2 cellular contexts compared by ENCODE assay signal in the genomic region with DNA sequence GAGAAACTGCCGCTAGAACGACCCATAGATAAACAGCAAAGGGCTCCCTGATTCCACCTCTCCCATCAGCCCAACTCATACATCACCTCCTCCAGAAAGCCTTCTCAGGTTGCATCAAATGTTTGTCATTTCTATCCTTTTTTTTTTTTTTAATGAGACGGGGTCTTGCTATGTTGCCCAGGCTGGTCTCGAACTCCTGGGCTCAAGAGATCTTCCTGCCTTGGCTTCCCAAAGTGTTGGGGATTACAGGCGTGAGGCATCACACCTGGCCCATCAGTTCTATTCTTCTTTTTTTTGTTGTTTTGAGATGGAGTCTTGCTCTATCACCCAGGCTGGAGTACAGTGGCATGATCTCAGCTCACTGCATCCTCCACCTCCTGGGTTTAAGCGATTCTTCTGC.
TF ChIP-seq lines count a peak whose summit lies in the region.

No MANE protein-coding gene starts in this region.

TF ChIP-seq in IMR-90, 13 proteins besides CTCF, POLR2A, EP300 and RAD21:
- TF ChIP-seq CEBPB (IDR thresholded peaks at IDR 0.05; ENCODE audit: low read depth, low read length) (no peak), RCOR1 (IDR thresholded peaks at IDR 0.05; ENCODE audit: insufficient replicate concordance, low read length) (no peak), SMC3 (IDR thresholded peaks at IDR 0.05; ENCODE audit: low read depth, low read length) (no peak), MAZ (IDR thresholded peaks at IDR 0.05; ENCODE audit: borderline replicate concordance, low read depth, low read length) (no peak), CHD1 (IDR thresholded peaks at IDR 0.05; ENCODE audit: low read depth, low read length) (no peak), BHLHE40 (IDR thresholded peaks at IDR 0.05; ENCODE audit: low read depth, low read length) (no peak), RFX5 (IDR thresholded peaks at IDR 0.05; ENCODE audit: low read depth, low read length) (no peak), MXI1 (IDR thresholded peaks at IDR 0.05; ENCODE audit: borderline replicate concordance, low read depth, low read length) (no peak), NFE2L2 (IDR thresholded peaks at IDR 0.05; ENCODE audit: low read depth, low read length) (no peak), MAFK (IDR thresholded peaks at IDR 0.05; ENCODE audit: low read depth, low read length) (no peak), FOS (IDR thresholded peaks at IDR 0.05; ENCODE audit: low read depth, low read length) (no peak)
- TF ChIP-seq, protein P1, sequence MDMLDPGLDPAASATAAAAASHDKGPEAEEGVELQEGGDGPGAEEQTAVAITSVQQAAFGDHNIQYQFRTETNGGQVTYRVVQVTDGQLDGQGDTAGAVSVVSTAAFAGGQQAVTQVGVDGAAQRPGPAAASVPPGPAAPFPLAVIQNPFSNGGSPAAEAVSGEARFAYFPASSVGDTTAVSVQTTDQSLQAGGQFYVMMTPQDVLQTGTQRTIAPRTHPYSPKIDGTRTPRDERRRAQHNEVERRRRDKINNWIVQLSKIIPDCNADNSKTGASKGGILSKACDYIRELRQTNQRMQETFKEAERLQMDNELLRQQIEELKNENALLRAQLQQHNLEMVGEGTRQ (IDR thresholded peaks at IDR 0.05; ENCODE audit: low read depth, low read length): no peak
- TF ChIP-seq, protein P2, sequence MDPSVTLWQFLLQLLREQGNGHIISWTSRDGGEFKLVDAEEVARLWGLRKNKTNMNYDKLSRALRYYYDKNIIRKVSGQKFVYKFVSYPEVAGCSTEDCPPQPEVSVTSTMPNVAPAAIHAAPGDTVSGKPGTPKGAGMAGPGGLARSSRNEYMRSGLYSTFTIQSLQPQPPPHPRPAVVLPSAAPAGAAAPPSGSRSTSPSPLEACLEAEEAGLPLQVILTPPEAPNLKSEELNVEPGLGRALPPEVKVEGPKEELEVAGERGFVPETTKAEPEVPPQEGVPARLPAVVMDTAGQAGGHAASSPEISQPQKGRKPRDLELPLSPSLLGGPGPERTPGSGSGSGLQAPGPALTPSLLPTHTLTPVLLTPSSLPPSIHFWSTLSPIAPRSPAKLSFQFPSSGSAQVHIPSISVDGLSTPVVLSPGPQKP (IDR thresholded peaks at IDR 0.05; ENCODE audit: borderline replicate concordance, low read depth, low read length): no peak

TF ChIP-seq in H1, 55 proteins besides CTCF, POLR2A, EP300 and RAD21:
- TF ChIP-seq, protein P3, sequence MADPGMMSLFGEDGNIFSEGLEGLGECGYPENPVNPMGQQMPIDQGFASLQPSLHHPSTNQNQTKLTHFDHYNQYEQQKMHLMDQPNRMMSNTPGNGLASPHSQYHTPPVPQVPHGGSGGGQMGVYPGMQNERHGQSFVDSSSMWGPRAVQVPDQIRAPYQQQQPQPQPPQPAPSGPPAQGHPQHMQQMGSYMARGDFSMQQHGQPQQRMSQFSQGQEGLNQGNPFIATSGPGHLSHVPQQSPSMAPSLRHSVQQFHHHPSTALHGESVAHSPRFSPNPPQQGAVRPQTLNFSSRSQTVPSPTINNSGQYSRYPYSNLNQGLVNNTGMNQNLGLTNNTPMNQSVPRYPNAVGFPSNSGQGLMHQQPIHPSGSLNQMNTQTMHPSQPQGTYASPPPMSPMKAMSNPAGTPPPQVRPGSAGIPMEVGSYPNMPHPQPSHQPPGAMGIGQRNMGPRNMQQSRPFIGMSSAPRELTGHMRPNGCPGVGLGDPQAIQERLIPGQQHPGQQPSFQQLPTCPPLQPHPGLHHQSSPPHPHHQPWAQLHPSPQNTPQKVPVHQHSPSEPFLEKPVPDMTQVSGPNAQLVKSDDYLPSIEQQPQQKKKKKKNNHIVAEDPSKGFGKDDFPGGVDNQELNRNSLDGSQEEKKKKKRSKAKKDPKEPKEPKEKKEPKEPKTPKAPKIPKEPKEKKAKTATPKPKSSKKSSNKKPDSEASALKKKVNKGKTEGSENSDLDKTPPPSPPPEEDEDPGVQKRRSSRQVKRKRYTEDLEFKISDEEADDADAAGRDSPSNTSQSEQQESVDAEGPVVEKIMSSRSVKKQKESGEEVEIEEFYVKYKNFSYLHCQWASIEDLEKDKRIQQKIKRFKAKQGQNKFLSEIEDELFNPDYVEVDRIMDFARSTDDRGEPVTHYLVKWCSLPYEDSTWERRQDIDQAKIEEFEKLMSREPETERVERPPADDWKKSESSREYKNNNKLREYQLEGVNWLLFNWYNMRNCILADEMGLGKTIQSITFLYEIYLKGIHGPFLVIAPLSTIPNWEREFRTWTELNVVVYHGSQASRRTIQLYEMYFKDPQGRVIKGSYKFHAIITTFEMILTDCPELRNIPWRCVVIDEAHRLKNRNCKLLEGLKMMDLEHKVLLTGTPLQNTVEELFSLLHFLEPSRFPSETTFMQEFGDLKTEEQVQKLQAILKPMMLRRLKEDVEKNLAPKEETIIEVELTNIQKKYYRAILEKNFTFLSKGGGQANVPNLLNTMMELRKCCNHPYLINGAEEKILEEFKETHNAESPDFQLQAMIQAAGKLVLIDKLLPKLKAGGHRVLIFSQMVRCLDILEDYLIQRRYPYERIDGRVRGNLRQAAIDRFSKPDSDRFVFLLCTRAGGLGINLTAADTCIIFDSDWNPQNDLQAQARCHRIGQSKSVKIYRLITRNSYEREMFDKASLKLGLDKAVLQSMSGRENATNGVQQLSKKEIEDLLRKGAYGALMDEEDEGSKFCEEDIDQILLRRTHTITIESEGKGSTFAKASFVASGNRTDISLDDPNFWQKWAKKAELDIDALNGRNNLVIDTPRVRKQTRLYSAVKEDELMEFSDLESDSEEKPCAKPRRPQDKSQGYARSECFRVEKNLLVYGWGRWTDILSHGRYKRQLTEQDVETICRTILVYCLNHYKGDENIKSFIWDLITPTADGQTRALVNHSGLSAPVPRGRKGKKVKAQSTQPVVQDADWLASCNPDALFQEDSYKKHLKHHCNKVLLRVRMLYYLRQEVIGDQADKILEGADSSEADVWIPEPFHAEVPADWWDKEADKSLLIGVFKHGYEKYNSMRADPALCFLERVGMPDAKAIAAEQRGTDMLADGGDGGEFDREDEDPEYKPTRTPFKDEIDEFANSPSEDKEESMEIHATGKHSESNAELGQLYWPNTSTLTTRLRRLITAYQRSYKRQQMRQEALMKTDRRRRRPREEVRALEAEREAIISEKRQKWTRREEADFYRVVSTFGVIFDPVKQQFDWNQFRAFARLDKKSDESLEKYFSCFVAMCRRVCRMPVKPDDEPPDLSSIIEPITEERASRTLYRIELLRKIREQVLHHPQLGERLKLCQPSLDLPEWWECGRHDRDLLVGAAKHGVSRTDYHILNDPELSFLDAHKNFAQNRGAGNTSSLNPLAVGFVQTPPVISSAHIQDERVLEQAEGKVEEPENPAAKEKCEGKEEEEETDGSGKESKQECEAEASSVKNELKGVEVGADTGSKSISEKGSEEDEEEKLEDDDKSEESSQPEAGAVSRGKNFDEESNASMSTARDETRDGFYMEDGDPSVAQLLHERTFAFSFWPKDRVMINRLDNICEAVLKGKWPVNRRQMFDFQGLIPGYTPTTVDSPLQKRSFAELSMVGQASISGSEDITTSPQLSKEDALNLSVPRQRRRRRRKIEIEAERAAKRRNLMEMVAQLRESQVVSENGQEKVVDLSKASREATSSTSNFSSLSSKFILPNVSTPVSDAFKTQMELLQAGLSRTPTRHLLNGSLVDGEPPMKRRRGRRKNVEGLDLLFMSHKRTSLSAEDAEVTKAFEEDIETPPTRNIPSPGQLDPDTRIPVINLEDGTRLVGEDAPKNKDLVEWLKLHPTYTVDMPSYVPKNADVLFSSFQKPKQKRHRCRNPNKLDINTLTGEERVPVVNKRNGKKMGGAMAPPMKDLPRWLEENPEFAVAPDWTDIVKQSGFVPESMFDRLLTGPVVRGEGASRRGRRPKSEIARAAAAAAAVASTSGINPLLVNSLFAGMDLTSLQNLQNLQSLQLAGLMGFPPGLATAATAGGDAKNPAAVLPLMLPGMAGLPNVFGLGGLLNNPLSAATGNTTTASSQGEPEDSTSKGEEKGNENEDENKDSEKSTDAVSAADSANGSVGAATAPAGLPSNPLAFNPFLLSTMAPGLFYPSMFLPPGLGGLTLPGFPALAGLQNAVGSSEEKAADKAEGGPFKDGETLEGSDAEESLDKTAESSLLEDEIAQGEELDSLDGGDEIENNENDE (IDR thresholded peaks at IDR 0.05; ENCODE audit: insufficient replicate concordance, low read length): no peak
- TF ChIP-seq, protein P4, sequence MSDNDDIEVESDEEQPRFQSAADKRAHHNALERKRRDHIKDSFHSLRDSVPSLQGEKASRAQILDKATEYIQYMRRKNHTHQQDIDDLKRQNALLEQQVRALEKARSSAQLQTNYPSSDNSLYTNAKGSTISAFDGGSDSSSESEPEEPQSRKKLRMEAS (IDR thresholded peaks at IDR 0.05): no peak
- TF ChIP-seq RFX5 (IDR thresholded peaks at IDR 0.05; ENCODE audit: borderline replicate concordance, low read depth, low read length): no peak
- TF ChIP-seq ASH2L (IDR thresholded peaks at IDR 0.05; ENCODE audit: low read length): no peak
- TF ChIP-seq PHF8 (conservative IDR thresholded peaks at IDR 0.05; ENCODE audit: low read depth, low read length): no peak
- TF ChIP-seq POLR2AphosphoS5 (IDR thresholded peaks at IDR 0.05; ENCODE audit: low read depth, low read length): no peak
- TF ChIP-seq YY1 (IDR thresholded peaks at IDR 0.05; ENCODE audit: low read depth, low read length): no peak
TF ChIP-seq in H1: peak in this region for 0.
